17 cellular contexts compared by ENCODE assay signal in the genomic region with DNA sequence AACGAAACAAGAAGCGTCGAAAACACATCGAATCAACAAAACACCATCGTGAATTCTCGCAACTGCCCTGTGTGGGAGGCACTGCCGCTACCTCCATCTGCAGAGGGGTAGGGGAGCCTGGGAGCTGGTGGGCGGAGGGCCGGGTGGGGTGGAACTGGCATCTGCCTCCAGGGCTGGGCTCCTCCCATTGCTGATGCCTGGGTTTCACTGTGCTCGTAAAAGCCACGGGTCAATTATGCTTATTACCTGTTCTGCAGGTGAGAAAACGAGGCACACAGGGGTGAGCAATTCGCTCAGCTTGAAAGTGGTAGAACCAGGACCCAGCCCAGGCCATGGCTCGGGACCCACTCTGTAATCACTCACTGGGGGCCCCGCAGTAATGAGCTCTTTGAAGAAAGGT. TPM values are rescaled to one million over a fixed set of nuclear protein-coding genes. Genes with fewer than 3 reads are reported as not detected.
DNase-seq lines count a peak whose midpoint lies in the region; ATAC-seq, FAIRE-seq and TF ChIP-seq lines count a peak whose summit lies in the region.
"Had no signal": no experiment of that assay in that cellular context is flagged by ENCODE, and none has a peak within 500 bp of the region (broad histone marks: within the 10 kb centered on the region; RNA-seq: fewer than 3 reads in every experiment).

No MANE protein-coding gene starts in this region.

- H3K27ac ChIP-seq in left ventricle myocardium inferior (replicated peaks) (no peak overlapping the region), esophagus (ENCODE audit: low read depth in 2 of 2, low read length in 1 of 2) (peak overlapping the region; percentile 66 to 86), keratinocyte (ENCODE audit: control insufficient read depth, insufficient read depth, low read length) (no peak overlapping the region)
- H3K27ac ChIP-seq: BLaER1 treated with 17β-estradiol and CSF1 and Interleukin-3, amounts not matched to agents 10 nM and 100 nM had no signal

- DNase-seq in Right ventricle myocardium superior (peak; percentile 22), left ventricle myocardium inferior (no peak), keratinocyte (ENCODE audit: low read depth, low spot score) (no peak), T-helper 2 cell (no peak), NCI-H345 treated with DMSO at 0.1 percent for 48 hours (lab: John Stamatoyannopoulos, UW; ENCODE audit: unreplicated experiment) (no peak), NCI-H187 (lab: John Stamatoyannopoulos, UW) (no peak)
- DNase-seq: Calu3; CD8-positive, alpha-beta T cell; DMS53; DND-41; EL; H9 had no signal

- H3K79me2 ChIP-seq in keratinocyte (ENCODE audit: control insufficient read depth, insufficient read depth, low read length), result no peaks in the 10 kb centered on the region

- TF ChIP-seq CTCF in left ventricle myocardium inferior (IDR thresholded peaks at IDR 0.05; ENCODE audit: borderline replicate concordance) (no peak), keratinocyte (optimal IDR thresholded peaks at IDR 0.05 in 1 of 3, IDR thresholded peaks at IDR 0.05 in 1 of 3, conservative IDR thresholded peaks at IDR 0.05 in 1 of 3; ENCODE audit: extremely low read depth in 1 of 3, insufficient read depth in 2 of 3, low read length in 3 of 3) (no peak)

- H3K4me1 ChIP-seq in left ventricle myocardium inferior (peaks cover 17% of the 10 kb centered on the region), esophagus (ENCODE audit: control insufficient read depth in 2 of 2, insufficient read depth in 2 of 2, low read length in 1 of 2) (peaks cover 0 to 16% of the 10 kb centered on the region in 2 donors), keratinocyte (ENCODE audit: control insufficient read depth, extremely low read depth, insufficient read depth, low read length) (peaks cover 8% of the 10 kb centered on the region)

- H3K9ac ChIP-seq in keratinocyte (ENCODE audit: control insufficient read depth, extremely low read depth, insufficient read depth, low read length), result peak overlapping the region; percentile 4
- H3K9ac ChIP-seq: BLaER1 treated with 17β-estradiol and CSF1 and Interleukin-3, amounts not matched to agents 10 nM and 100 nM had no signal

- 68 to 72% methylated on average over 15 of the region's 15 CpGs for WGBS in esophagus, 2 donors

- peak overlapping the region; percentile 35 for H3K4me2 ChIP-seq in keratinocyte (ENCODE audit: control insufficient read depth, extremely low read depth, insufficient read depth, low read depth, low read length)
- H3K4me2 ChIP-seq: BLaER1 treated with 17β-estradiol and CSF1 and Interleukin-3, amounts not matched to agents 10 nM and 100 nM had no signal

- no peak for ATAC-seq in Right ventricle myocardium superior (ENCODE audit: poor library complexity)
- ATAC-seq: CD8-positive, alpha-beta T cell; GM12878 had no signal

- peak overlapping the region; percentile 62 for H2AFZ ChIP-seq in keratinocyte (ENCODE audit: control insufficient read depth, low read length)

- H3K27me3 ChIP-seq in left ventricle myocardium inferior (ENCODE audit: low read depth) (peaks cover 48% of the 10 kb centered on the region), esophagus (ENCODE audit: control insufficient read depth in 1 of 2, insufficient read depth in 2 of 2, low read length in 2 of 2) (no peaks in the 10 kb centered on the region), keratinocyte (ENCODE audit: control insufficient read depth, extremely low read depth, insufficient read depth, low read length) (no peaks in the 10 kb centered on the region)
- H3K27me3 ChIP-seq: BLaER1 treated with 17β-estradiol and CSF1 and Interleukin-3, amounts not matched to agents 10 nM and 100 nM had no signal

- dilution Hi-C loops in keratinocyte (cut with MboI; ENCODE audit: extremely low pct_ligation_motif_present, low sequenced_read_pairs), result no loop called here

- peaks cover 7% of the 10 kb centered on the region for H3K9me3 ChIP-seq in left ventricle myocardium inferior (replicated peaks)
- no peaks in the 10 kb centered on the region for H3K9me3 ChIP-seq in esophagus (ENCODE audit: control insufficient read depth in 2 of 2, insufficient read depth in 1 of 2, low read depth in 1 of 2, low read length in 1 of 2)
- no peaks in the 10 kb centered on the region for H3K9me3 ChIP-seq in keratinocyte (ENCODE audit: control insufficient read depth, low read depth, low read length)
- H3K9me3 ChIP-seq: BLaER1 treated with 17β-estradiol and CSF1 and Interleukin-3, amounts not matched to agents 10 nM and 100 nM had no signal

- H3K4me3 ChIP-seq in left ventricle myocardium inferior (no peak overlapping the region), esophagus (ENCODE audit: low read depth in 1 of 2, low read length in 2 of 2) (no peak overlapping the region), keratinocyte (ENCODE audit: control insufficient read depth in 2 of 3, extremely low read depth in 1 of 3, insufficient read depth in 2 of 3, low read depth in 1 of 3, low read length in 3 of 3) (no peak overlapping the region)
- H3K4me3 ChIP-seq: BLaER1 treated with 17β-estradiol and CSF1 and Interleukin-3, amounts not matched to agents 10 nM and 100 nM; GM12878 had no signal

- no peak for FAIRE-seq in keratinocyte (lab: Jason Lieb, UNC)
- FAIRE-seq: H1, HepG2 had no signal

- H3K9me1 ChIP-seq in keratinocyte (ENCODE audit: control insufficient read depth, extremely low read depth, insufficient read depth, low read length), result no peaks in the 10 kb centered on the region

- H3K36me3 ChIP-seq in left ventricle myocardium inferior (no peaks in the 10 kb centered on the region), esophagus (ENCODE audit: control insufficient read depth in 2 of 2, insufficient read depth in 2 of 2, low read length in 1 of 2) (no peaks in the 10 kb centered on the region), keratinocyte (ENCODE audit: control insufficient read depth in 2 of 2, extremely low read depth in 1 of 2, insufficient read depth in 2 of 2, low read length in 2 of 2) (no peaks in the 10 kb centered on the region)
- H3K36me3 ChIP-seq: BLaER1 treated with 17β-estradiol and CSF1 and Interleukin-3, amounts not matched to agents 10 nM and 100 nM had no signal

- intact Hi-C loops in Right ventricle myocardium superior (cut with DNase I), result no loop called here
- intact Hi-C loops in left ventricle myocardium inferior (cut with micrococcal nuclease), result no loop called here

- H4K20me1 ChIP-seq in keratinocyte (ENCODE audit: control insufficient read depth, extremely low read depth, insufficient read depth, low read length), result no peaks in the 10 kb centered on the region
- H4K20me1 ChIP-seq: BLaER1 treated with 17β-estradiol and CSF1 and Interleukin-3, amounts not matched to agents 10 nM and 100 nM had no signal

RNA-seq across cellular contexts. Expression of a gene that starts 16.5 kb away (rescaled TPM):
- 32.0 TPM for total RNA-seq in Right ventricle myocardium superior
- total RNA-seq in left ventricle myocardium inferior, result 40.7 TPM
- 100 to 1,000 TPM in 1 of 2 donors, 10 to 100 TPM in 1; 47.3 to 153 TPM for polyA plus RNA-seq in esophagus
- 52.2 to 93.9 TPM (median 64.4 TPM) in 3 replicates for polyA plus RNA-seq in keratinocyte
- 161 TPM for polyA plus RNA-seq in keratinocyte (2011; ENCODE audit: low read depth)
- 72.7 and 101 TPM in 2 replicates for polyA plus RNA-seq in keratinocyte (2011; cell fraction: cytosol; rRNA removed)
- 174 and 222 TPM in 2 replicates for polyA plus RNA-seq in keratinocyte (2011; cell fraction: nucleus; rRNA removed)
- polyA plus RNA-seq in keratinocyte (2012; ENCODE audit: low replicate concordance), result 111 and 224 TPM in 2 replicates
- polyA minus RNA-seq in keratinocyte, result 125 to 387 TPM (median 155 TPM) in 3 replicates
- polyA minus RNA-seq in keratinocyte (2011; cell fraction: cytosol; rRNA and poly(A)+ RNA removed), result 139 TPM
- polyA minus RNA-seq in keratinocyte (2011; cell fraction: nucleus; rRNA and poly(A)+ RNA removed), result 253 and 279 TPM in 2 replicates

Comparison
In these comparisons a context has a peak if more than half of its experiments do, and no peak if none do; other contexts are left out.
1. H3K27ac ChIP-seq: peak in esophagus (2 of 2); none in left ventricle myocardium inferior (single experiment) and keratinocyte (single experiment).